ENCODE assay signal across 23 cellular contexts in the genomic region with DNA sequence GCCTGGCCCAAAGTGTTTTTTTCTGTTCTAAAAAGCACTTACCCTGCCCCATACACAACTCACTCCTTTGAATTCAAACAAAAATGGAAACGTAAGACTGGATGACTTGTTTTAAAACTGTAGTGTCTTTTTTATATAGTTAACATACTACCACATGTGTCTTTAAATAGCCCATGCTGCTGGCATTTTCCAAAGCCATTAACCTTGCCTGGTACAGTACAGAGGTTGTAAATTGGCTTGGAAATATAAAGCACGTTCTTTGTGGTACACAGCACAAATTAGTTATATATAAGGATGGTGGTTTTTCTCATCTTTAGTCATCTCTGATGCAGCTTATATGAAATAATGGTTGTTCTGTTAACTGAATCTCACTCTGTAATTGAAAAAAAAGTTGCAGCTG.
"Had no signal": no experiment of that assay in that cellular context is flagged by ENCODE, and none has a peak within 500 bp of the region (broad histone marks: within the 10 kb centered on the region; RNA-seq: fewer than 3 reads in every experiment).

No MANE protein-coding gene starts in this region.

- DNase-seq: stimulated activated CD4-positive, alpha-beta T cell treated with anti-CD3 and anti-CD28 coated beads, Interleukin-2, amount 100 ng/mL, for 48 hours; stimulated activated CD4-positive, alpha-beta T cell treated with anti-CD3 and anti-CD28 coated beads, Interleukin-4, amount 100 ng/mL, for 1 hour; stimulated activated CD4-positive, alpha-beta T cell treated with anti-CD3 and anti-CD28 coated beads, Interleukin-4, amount 100 ng/mL, for 24 hours; stimulated activated CD4-positive, alpha-beta T cell treated with anti-CD3 and anti-CD28 coated beads, Interleukin-4, amount 100 ng/mL, for 4 hours; stimulated activated CD8-positive, alpha-beta memory T cell treated with anti-CD3 and anti-CD28 coated beads, Interleukin-4, amount 100 ng/mL, for 48 hours; stimulated activated naive B cell treated with anti-CD40 and anti-IgM and Interleukin-4, amounts not matched to agents 10 μg/mL and 1 μg/mL and 100 μg/mL, for 72 hours; stimulated activated naive CD4-positive, alpha-beta T cell; stimulated activated naive CD4-positive, alpha-beta T cell treated with Interleukin-2 at 50 U/mL for 16 hours; stimulated activated naive CD8-positive, alpha-beta T cell treated with anti-CD3 and anti-CD28 coated beads, Interleukin-15, amount 100 ng/mL, for 72 hours; stimulated activated naive CD8-positive, alpha-beta T cell treated with anti-CD3 and anti-CD28 coated beads, Interleukin-15, Interleukin-2, amounts not matched to agents 100 U/mL and 50 U/mL, for 24 hours; stomach; substantia nigra; testis; thyroid gland; tibial artery; transverse colon; trophoblast cell; upper lobe of right lung; uterus had no signal

- H3K36me3 Mint-ChIP-seq: stimulated activated effector memory CD8-positive, alpha-beta T cell treated with anti-CD3 and anti-CD28 coated beads, Interleukin-12 subunit alpha, Interleukin-12 subunit beta, amount 100 ng/mL, for 72 hours; stimulated activated memory B cell treated with anti-CD40 and anti-IgM and Interleukin-4, amounts not matched to agents 10 μg/mL and 1 μg/mL and 100 μg/mL, for 72 hours; type B pancreatic cell had no signal

- H3K4me1 Mint-ChIP-seq: stimulated activated effector memory CD8-positive, alpha-beta T cell treated with anti-CD3 and anti-CD28 coated beads, Interleukin-12 subunit alpha, Interleukin-12 subunit beta, amount 100 ng/mL, for 72 hours; stimulated activated memory B cell treated with anti-CD40 and anti-IgM and Interleukin-4, amounts not matched to agents 10 μg/mL and 1 μg/mL and 100 μg/mL, for 72 hours; stimulated activated naive B cell treated with anti-CD40 and anti-IgM and Interleukin-4, amounts not matched to agents 10 μg/mL and 1 μg/mL and 100 μg/mL, for 72 hours; stimulated activated naive CD8-positive, alpha-beta T cell treated with anti-CD3 and anti-CD28 coated beads, Interleukin-15, amount 100 ng/mL, for 72 hours had no signal

- H3K9me3 Mint-ChIP-seq: stimulated activated memory B cell treated with anti-CD40 and anti-IgM and Interleukin-4, amounts not matched to agents 10 μg/mL and 1 μg/mL and 100 μg/mL, for 72 hours had no signal

- H3K27me3 Mint-ChIP-seq: stimulated activated memory B cell treated with anti-CD40 and anti-IgM and Interleukin-4, amounts not matched to agents 10 μg/mL and 1 μg/mL and 100 μg/mL, for 72 hours; stimulated activated naive CD8-positive, alpha-beta T cell treated with anti-CD3 and anti-CD28 coated beads, Interleukin-15, amount 100 ng/mL, for 72 hours; stimulated activated naive CD8-positive, alpha-beta T cell treated with anti-CD3 and anti-CD28 coated beads, Interleukin-15, Interleukin-2, amounts not matched to agents 100 ng/mL and 50 ng/mL, for 24 hours; type B pancreatic cell had no signal

- H3K4me3 Mint-ChIP-seq: stimulated activated effector memory CD8-positive, alpha-beta T cell treated with anti-CD3 and anti-CD28 coated beads, Interleukin-12 subunit alpha, Interleukin-12 subunit beta, amount 100 ng/mL, for 72 hours; stimulated activated memory B cell treated with anti-CD40 and anti-IgM and Interleukin-4, amounts not matched to agents 10 μg/mL and 1 μg/mL and 100 μg/mL, for 72 hours; stimulated activated naive B cell treated with anti-CD40 and anti-IgM and Interleukin-4, amounts not matched to agents 10 μg/mL and 1 μg/mL and 100 μg/mL, for 72 hours; stimulated activated naive CD8-positive, alpha-beta T cell treated with anti-CD3 and anti-CD28 coated beads, Interleukin-15, amount 100 ng/mL, for 72 hours; stimulated activated naive CD8-positive, alpha-beta T cell treated with anti-CD3 and anti-CD28 coated beads, Interleukin-15, Interleukin-2, amounts not matched to agents 100 ng/mL and 50 ng/mL, for 24 hours; type B pancreatic cell had no signal

- H3K27ac Mint-ChIP-seq: stimulated activated effector memory CD8-positive, alpha-beta T cell treated with anti-CD3 and anti-CD28 coated beads, Interleukin-12 subunit alpha, Interleukin-12 subunit beta, amount 100 ng/mL, for 72 hours; stimulated activated memory B cell treated with anti-CD40 and anti-IgM and Interleukin-4, amounts not matched to agents 10 μg/mL and 1 μg/mL and 100 μg/mL, for 72 hours; stimulated activated naive B cell treated with anti-CD40 and anti-IgM and Interleukin-4, amounts not matched to agents 10 μg/mL and 1 μg/mL and 100 μg/mL, for 72 hours; stimulated activated naive CD8-positive, alpha-beta T cell treated with anti-CD3 and anti-CD28 coated beads, Interleukin-15, amount 100 ng/mL, for 72 hours; stimulated activated naive CD8-positive, alpha-beta T cell treated with anti-CD3 and anti-CD28 coated beads, Interleukin-15, Interleukin-2, amounts not matched to agents 100 ng/mL and 50 ng/mL, for 24 hours; type B pancreatic cell had no signal
